Comparison of ENCODE assay signal across 26 cellular contexts in the genomic region with DNA sequence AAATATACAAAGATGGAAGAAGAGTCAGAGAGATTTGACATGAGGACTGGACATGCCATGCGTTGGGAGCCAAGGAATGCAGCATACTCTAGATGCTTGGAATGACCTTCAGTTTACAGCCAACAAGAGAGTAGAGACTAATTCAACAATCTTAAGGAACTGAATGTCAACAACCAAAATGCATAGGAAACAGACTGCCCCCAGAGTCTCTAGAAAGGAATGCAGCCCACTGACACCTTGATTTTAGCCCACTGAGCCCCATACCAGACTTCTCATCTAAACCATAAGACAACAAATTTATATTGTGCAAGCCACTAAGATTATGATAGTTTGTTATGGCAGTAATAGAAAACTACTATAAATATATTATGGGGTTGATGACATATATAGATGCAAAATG.
A peak's percentile ranks its signal among the peaks of the same experiment; 100 is the strongest.
DNase-seq lines count a peak whose midpoint lies in the region; ATAC-seq and TF ChIP-seq lines count a peak whose summit lies in the region.
"Had no signal": no experiment of that assay in that cellular context is flagged by ENCODE, and none has a peak within 500 bp of the region (broad histone marks: within the 10 kb centered on the region; RNA-seq: fewer than 3 reads in every experiment).

No MANE protein-coding gene starts in this region.

- H3K9ac ChIP-seq in DND-41 (ENCODE audit: low read depth, low read length) (no peak overlapping the region), SU-DHL-6 (ENCODE audit: low read length) (no peak overlapping the region)

- no peaks in the 10 kb centered on the region for H3K9me3 Mint-ChIP-seq in nephron progenitor cell
- H3K9me3 Mint-ChIP-seq in activated T-helper 2 cell treated with anti-CD3 and anti-CD28 coated beads, Interferon-gamma antibody, Interleukin-2, Interleukin-4, amounts not matched to agents 10 μg/mL and 5 μg/mL and 100 μg/mL, durations not matched to agents 14 hours and 24 hours and 36 hours, result peaks cover 2% of the 10 kb centered on the region
- H3K9me3 Mint-ChIP-seq: T-helper 2 cell treated with Interferon-gamma antibody and Interleukin-4, amounts not matched to agents 5 μg/mL and 100 μg/mL, for 36 hours had no signal

- no peak for TF ChIP-seq EP300 in tibial nerve (IDR thresholded peaks at IDR 0.05)

- H3K27me3 ChIP-seq in DND-41 (ENCODE audit: insufficient read depth, low read length, poor library complexity), result no peaks in the 10 kb centered on the region
- H3K27me3 ChIP-seq in SU-DHL-6 (ENCODE audit: low read length), result no peaks in the 10 kb centered on the region
- H3K27me3 ChIP-seq in tibial nerve, result no peaks in the 10 kb centered on the region
- H3K27me3 ChIP-seq in PC-9 (ENCODE audit: insufficient read depth, low read depth), result no peaks in the 10 kb centered on the region
- H3K27me3 ChIP-seq: esophagus squamous epithelium, hepatocyte, left lung, suprapubic skin, uterus had no signal

- no peak overlapping the region for H3K4me3 Mint-ChIP-seq in nephron progenitor cell
- H3K4me3 Mint-ChIP-seq in activated T-helper 2 cell treated with anti-CD3 and anti-CD28 coated beads, Interferon-gamma antibody, Interleukin-2, Interleukin-4, amounts not matched to agents 10 μg/mL and 5 μg/mL and 100 μg/mL, durations not matched to agents 14 hours and 24 hours and 36 hours (ENCODE audit: low read depth), result no peak overlapping the region
- H3K4me3 Mint-ChIP-seq: B cell; T-helper 2 cell treated with Interferon-gamma antibody and Interleukin-4, amounts not matched to agents 5 μg/mL and 100 μg/mL, for 36 hours had no signal

- no peaks in the 10 kb centered on the region for H3K27me3 Mint-ChIP-seq in nephron progenitor cell (ENCODE audit: low read depth, poor library complexity)
- no peaks in the 10 kb centered on the region for H3K27me3 Mint-ChIP-seq in activated T-helper 2 cell treated with anti-CD3 and anti-CD28 coated beads, Interferon-gamma antibody, Interleukin-2, Interleukin-4, amounts not matched to agents 10 μg/mL and 5 μg/mL and 100 μg/mL, durations not matched to agents 14 hours and 24 hours and 36 hours (ENCODE audit: low read depth)

- no peaks in the 10 kb centered on the region for H3K4me1 ChIP-seq in DND-41 (ENCODE audit: insufficient read depth, low read length)
- H3K4me1 ChIP-seq in tibial nerve, result no peaks in the 10 kb centered on the region
- H3K4me1 ChIP-seq in PC-9 (replicated peaks; ENCODE audit: insufficient read depth), result no peaks in the 10 kb centered on the region
- H3K4me1 ChIP-seq: A549, esophagus squamous epithelium, left lung, prostate gland, suprapubic skin, uterus had no signal

- no peak for DNase-seq in DND-41
- DNase-seq in nephron progenitor cell, result no peak
- no peak for DNase-seq in NCI-H2107 (lab: John Stamatoyannopoulos, UW)
- no peak for DNase-seq in tibial nerve (ENCODE audit: low spot score in 2 of 2)
- no peak for DNase-seq in activated T-helper 2 cell treated with anti-CD3 and anti-CD28 coated beads, Interferon-gamma antibody, Interleukin-2, Interleukin-4, amounts not matched to agents 10 μg/mL and 5 μg/mL and 100 μg/mL, durations not matched to agents 14 hours and 24 hours and 36 hours (ENCODE audit: low spot score)
- no peak for DNase-seq in PC-9
- DNase-seq: activated CD4-positive, alpha-beta T cell treated with anti-CD3 and anti-CD28 coated beads for 48 hours; activated CD8-positive, alpha-beta memory T cell treated with anti-CD3 and anti-CD28 coated beads for 24 hours; activated gamma-delta T cell treated with Interleukin-2 at 50 U/mL for 16 hours; central memory CD4-positive, alpha-beta T cell; esophagus squamous epithelium; left lung; NCI-H1048; NCI-H2029; NCI-H226; stimulated activated naive CD4-positive, alpha-beta T cell; uterus had no signal

- intact Hi-C loops in activated T-helper 2 cell treated with anti-CD3 and anti-CD28 coated beads, Interferon-gamma antibody, Interleukin-2, Interleukin-4, amounts not matched to agents 10 μg/mL and 5 μg/mL and 100 μg/mL, durations not matched to agents 14 hours and 24 hours and 36 hours (cut with micrococcal nuclease), result loop anchor here (10.0 kb wide), 1 partner anchor 70 kb away; no protein-coding TSS in a partner anchor
- intact Hi-C loops in PC-9 (cut with micrococcal nuclease; ENCODE audit: unreplicated experiment), result no loop called here

- ATAC-seq in DND-41 (ENCODE audit: insufficient read depth, low read depth) (no peak; the same call in 2 of the 3 replicates), HG03342 (IDR thresholded peaks at IDR 0.05; ENCODE audit: unreplicated experiment) (peak; percentile 57)
- ATAC-seq: A549, left lung had no signal

- no peak overlapping the region for H2AFZ ChIP-seq in DND-41 (ENCODE audit: low read depth, low read length)
- H2AFZ ChIP-seq in SU-DHL-6 (ENCODE audit: low read depth, low read length, severe bottlenecking), result peak overlapping the region; percentile 57
- H2AFZ ChIP-seq in PC-9, result no peak overlapping the region
- H2AFZ ChIP-seq: hepatocyte had no signal

- BruUV-seq in PC-9 (replicated peaks; lab: Mats Ljungman, UMichigan), result no TSS peak

- no peak overlapping the region for H3K27ac Mint-ChIP-seq in nephron progenitor cell
- no peak overlapping the region for H3K27ac Mint-ChIP-seq in activated T-helper 2 cell treated with anti-CD3 and anti-CD28 coated beads, Interferon-gamma antibody, Interleukin-2, Interleukin-4, amounts not matched to agents 10 μg/mL and 5 μg/mL and 100 μg/mL, durations not matched to agents 14 hours and 24 hours and 36 hours
- H3K27ac Mint-ChIP-seq: B cell; T-helper 2 cell treated with Interferon-gamma antibody and Interleukin-4, amounts not matched to agents 5 μg/mL and 100 μg/mL, for 36 hours had no signal

- no peaks in the 10 kb centered on the region for H3K36me3 Mint-ChIP-seq in nephron progenitor cell (ENCODE audit: low read depth)
- no peaks in the 10 kb centered on the region for H3K36me3 Mint-ChIP-seq in activated T-helper 2 cell treated with anti-CD3 and anti-CD28 coated beads, Interferon-gamma antibody, Interleukin-2, Interleukin-4, amounts not matched to agents 10 μg/mL and 5 μg/mL and 100 μg/mL, durations not matched to agents 14 hours and 24 hours and 36 hours (ENCODE audit: low read depth)

- H3K79me2 ChIP-seq in DND-41 (ENCODE audit: insufficient read depth, low read length) (no peaks in the 10 kb centered on the region), SU-DHL-6 (ENCODE audit: insufficient read depth, low read length) (no peaks in the 10 kb centered on the region), PC-9 (ENCODE audit: low read depth) (no peaks in the 10 kb centered on the region)
- H3K79me2 ChIP-seq: hepatocyte had no signal

- no peaks in the 10 kb centered on the region for H4K20me1 ChIP-seq in DND-41 (ENCODE audit: insufficient read depth, low read length)
- H4K20me1 ChIP-seq in SU-DHL-6 (ENCODE audit: low read depth, low read length), result no peaks in the 10 kb centered on the region
- H4K20me1 ChIP-seq in PC-9 (ENCODE audit: insufficient read depth), result no peaks in the 10 kb centered on the region

- POLR2A ChIA-PET in PC-9 (lab: Charles Lee; ENCODE audit: unreplicated experiment), result no interaction called here

- H3K4me1 Mint-ChIP-seq in nephron progenitor cell, result no peaks in the 10 kb centered on the region
- peaks cover 8% of the 10 kb centered on the region for H3K4me1 Mint-ChIP-seq in activated T-helper 2 cell treated with anti-CD3 and anti-CD28 coated beads, Interferon-gamma antibody, Interleukin-2, Interleukin-4, amounts not matched to agents 10 μg/mL and 5 μg/mL and 100 μg/mL, durations not matched to agents 14 hours and 24 hours and 36 hours (ENCODE audit: low read depth)
- H3K4me1 Mint-ChIP-seq: B cell had no signal

- H3K4me3 ChIP-seq in DND-41 (ENCODE audit: low read depth in 1 of 2, low read length in 2 of 2), result no peak overlapping the region
- H3K4me3 ChIP-seq in SU-DHL-6 (ENCODE audit: insufficient read depth, low read length, poor library complexity, severe bottlenecking), result no peak overlapping the region
- no peak overlapping the region for H3K4me3 ChIP-seq in tibial nerve
- H3K4me3 ChIP-seq in PC-9, result no peak overlapping the region
- H3K4me3 ChIP-seq: A549, esophagus squamous epithelium, hepatocyte, left lung, prostate gland, suprapubic skin, uterus had no signal

- TF ChIP-seq CTCF in DND-41 (IDR thresholded peaks at IDR 0.05; ENCODE audit: borderline replicate concordance, extremely low read depth, low read length, poor library complexity, severe bottlenecking) (peak; percentile 30), SU-DHL-6 (IDR thresholded peaks at IDR 0.05; ENCODE audit: insufficient read depth, low read length, poor library complexity, severe bottlenecking) (peak; percentile 19), nephron progenitor cell (IDR thresholded peaks at IDR 0.05) (peak; percentile 17), tibial nerve (IDR thresholded peaks at IDR 0.05) (no peak), PC-9 (conservative IDR thresholded peaks at IDR 0.05) (no peak)

- H3K27ac ChIP-seq in DND-41 (ENCODE audit: low read length) (no peak overlapping the region), SU-DHL-6 (ENCODE audit: low read depth, low read length) (no peak overlapping the region), tibial nerve (no peak overlapping the region), PC-9 (no peak overlapping the region)
- H3K27ac ChIP-seq: A549, esophagus squamous epithelium, hepatocyte, left lung, prostate gland, RWPE1, suprapubic skin, uterus had no signal

- H3K4me2 ChIP-seq in DND-41 (ENCODE audit: insufficient read depth, low read length) (no peak overlapping the region), SU-DHL-6 (ENCODE audit: low read depth, low read length, poor library complexity, severe bottlenecking) (no peak overlapping the region), PC-9 (no peak overlapping the region)
- H3K4me2 ChIP-seq: A549, hepatocyte had no signal

- no peaks in the 10 kb centered on the region for H3K9me2 ChIP-seq in SU-DHL-6 (replicated peaks; ENCODE audit: insufficient read depth, low read length)
- no peaks in the 10 kb centered on the region for H3K9me2 ChIP-seq in PC-9 (ENCODE audit: insufficient read depth)

- H3K9me3 ChIP-seq in DND-41 (ENCODE audit: insufficient read depth, low read length, severe bottlenecking), result no peaks in the 10 kb centered on the region
- no peaks in the 10 kb centered on the region for H3K9me3 ChIP-seq in SU-DHL-6 (ENCODE audit: insufficient read depth, low read length)
- no peaks in the 10 kb centered on the region for H3K9me3 ChIP-seq in tibial nerve
- H3K9me3 ChIP-seq in PC-9 (ENCODE audit: insufficient read depth, low read depth), result no peaks in the 10 kb centered on the region
- H3K9me3 ChIP-seq: A549, esophagus squamous epithelium, left lung, prostate gland, suprapubic skin, uterus had no signal

- CTCF ChIA-PET in PC-9 (lab: Charles Lee), result no interaction called here

- WGBS in tibial nerve, 2 donors, result 52% methylated on average over 1 of the region's 1 CpG

- no peak for TF ChIP-seq POLR2A in tibial nerve (IDR thresholded peaks at IDR 0.05)

- H3F3A ChIP-seq in SU-DHL-6 (ENCODE audit: insufficient read depth), result no peaks in the 10 kb centered on the region
- H3F3A ChIP-seq in PC-9 (ENCODE audit: insufficient read depth, low read depth), result no peaks in the 10 kb centered on the region

- H3K36me3 ChIP-seq in DND-41 (ENCODE audit: insufficient read depth, low read length), result no peaks in the 10 kb centered on the region
- H3K36me3 ChIP-seq in SU-DHL-6 (ENCODE audit: low read length), result no peaks in the 10 kb centered on the region
- H3K36me3 ChIP-seq in tibial nerve, result no peaks in the 10 kb centered on the region
- H3K36me3 ChIP-seq in PC-9 (ENCODE audit: low read depth), result no peaks in the 10 kb centered on the region
- H3K36me3 ChIP-seq: esophagus squamous epithelium, left lung, prostate gland, suprapubic skin had no signal

Comparison
In these comparisons a context has a peak if more than half of its experiments do, and no peak if none do; other contexts are left out.
1. CTCF ChIP-seq: peak in DND-41 (single experiment), SU-DHL-6 (single experiment) and nephron progenitor cell (single experiment); none in tibial nerve (0 of 5) and PC-9 (single experiment).